In the genomic region with DNA sequence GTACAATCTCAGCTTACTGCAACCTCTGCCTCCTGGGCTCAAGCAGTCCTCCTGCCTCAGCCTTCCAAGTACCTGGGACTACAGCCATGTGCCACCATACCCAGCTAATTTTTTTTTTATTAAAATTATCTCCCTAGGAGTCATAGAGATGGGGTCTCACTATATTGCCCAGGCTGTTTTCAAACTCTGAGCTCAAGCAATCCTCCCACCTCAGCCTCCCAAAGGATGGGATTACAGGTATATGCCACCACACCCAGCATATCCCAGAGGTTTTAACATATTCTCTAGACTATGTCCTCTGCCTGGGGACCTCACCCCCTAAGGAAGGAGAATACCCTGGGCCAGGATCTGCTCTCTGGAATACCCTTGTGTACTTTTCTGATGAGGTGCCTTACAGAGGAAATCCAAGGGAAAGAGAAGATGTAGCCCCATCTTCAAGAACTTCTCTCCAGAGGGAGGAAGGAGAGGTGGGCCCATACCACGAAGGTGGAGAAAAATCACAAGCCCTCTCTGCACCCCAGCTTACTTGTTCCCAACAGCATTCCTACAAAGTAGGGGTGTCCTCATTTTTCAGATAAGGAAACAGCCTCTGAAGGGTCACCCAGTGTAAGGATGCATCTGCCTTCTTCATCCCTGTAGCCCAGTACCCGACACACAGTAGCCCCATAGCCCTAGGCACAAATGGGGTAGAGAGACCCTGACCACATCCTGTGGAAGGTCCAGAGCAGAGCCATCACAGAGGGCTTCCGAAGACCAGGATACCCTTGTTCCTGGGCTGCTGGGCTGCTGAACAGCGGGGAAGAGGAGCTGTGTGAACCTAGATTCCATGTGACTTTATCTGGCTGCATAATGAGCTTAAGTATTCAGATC, we compare ENCODE assay signal across 9 cellular contexts.
DNase-seq lines count a peak whose midpoint lies in the region; ATAC-seq and TF ChIP-seq lines count a peak whose summit lies in the region.
"Had no signal": no experiment of that assay in that cellular context is flagged by ENCODE, and none has a peak within 500 bp of the region (broad histone marks: within the 10 kb centered on the region; RNA-seq: fewer than 3 reads in every experiment).

No MANE protein-coding gene starts in this region.

- no peaks in the 10 kb centered on the region for H3K9me3 ChIP-seq in ascending aorta
- no peaks in the 10 kb centered on the region for H3K9me3 ChIP-seq in parathyroid adenoma (ENCODE audit: control insufficient read depth, low read length)

- H3K27me3 ChIP-seq in ascending aorta (no peaks in the 10 kb centered on the region), parathyroid adenoma (ENCODE audit: control insufficient read depth, insufficient read depth, low read length) (no peaks in the 10 kb centered on the region)

- H3K36me3 ChIP-seq in ascending aorta (no peaks in the 10 kb centered on the region), parathyroid adenoma (ENCODE audit: control insufficient read depth, insufficient read depth, low read length) (no peaks in the 10 kb centered on the region)

- no peak overlapping the region for H3K9ac ChIP-seq in parathyroid adenoma

- H3K27ac ChIP-seq in ascending aorta, result peak overlapping the region; percentile 38 to 83
- H3K27ac ChIP-seq in parathyroid adenoma, result no peak overlapping the region

- no peaks in the 10 kb centered on the region for H3K79me2 ChIP-seq in parathyroid adenoma

- H3K4me3 ChIP-seq in ascending aorta, result no peak overlapping the region
- H3K4me3 ChIP-seq in parathyroid adenoma (ENCODE audit: low read depth, low read length), result no peak overlapping the region

- ATAC-seq in GM18868 (IDR thresholded peaks at IDR 0.05; ENCODE audit: unreplicated experiment), result peak; percentile 9
- peak; percentile 9 for ATAC-seq in HG02885 (IDR thresholded peaks at IDR 0.05; ENCODE audit: poor library complexity, unreplicated experiment)

- no peak for TF ChIP-seq CTCF in ascending aorta (IDR thresholded peaks at IDR 0.05)
- no peak for TF ChIP-seq CTCF in parathyroid adenoma (IDR thresholded peaks at IDR 0.05)

- DNase-seq in ascending aorta (ENCODE audit: low spot score in 2 of 2) (no peak), pons (ENCODE audit: low spot score) (no peak), NCI-H1436 treated with DMSO at 0.1 percent for 48 hours (lab: John Stamatoyannopoulos, UW) (no peak), COR-L47 (lab: John Stamatoyannopoulos, UW) (no peak)
- no peak for DNase-seq in activated CD4-positive, alpha-beta T cell treated with anti-CD3 and anti-CD28 coated beads, Interleukin-2, amount 50 U/mL, for 48 hours
- DNase-seq: NCI-H1092 treated with DMSO at 0.1 percent for 48 hours had no signal

- H2AFZ ChIP-seq in parathyroid adenoma, result peak overlapping the region; percentile 6

- H3K4me2 ChIP-seq in parathyroid adenoma (ENCODE audit: low read length), result peak overlapping the region; percentile 47

- intact Hi-C loops in ascending aorta (cut with DNase I), result loop anchor here (2.0 to 5.0 kb wide), 3 partner anchors 28 to 153 kb away; partner anchors contain the start of gene SOCS1

- H3K4me1 ChIP-seq in ascending aorta, result peaks cover 24 to 54% of the 10 kb centered on the region in 2 donors
- peaks cover 28% of the 10 kb centered on the region for H3K4me1 ChIP-seq in parathyroid adenoma
